ENCODE assay signal across 1 cellular context in the genomic region with DNA sequence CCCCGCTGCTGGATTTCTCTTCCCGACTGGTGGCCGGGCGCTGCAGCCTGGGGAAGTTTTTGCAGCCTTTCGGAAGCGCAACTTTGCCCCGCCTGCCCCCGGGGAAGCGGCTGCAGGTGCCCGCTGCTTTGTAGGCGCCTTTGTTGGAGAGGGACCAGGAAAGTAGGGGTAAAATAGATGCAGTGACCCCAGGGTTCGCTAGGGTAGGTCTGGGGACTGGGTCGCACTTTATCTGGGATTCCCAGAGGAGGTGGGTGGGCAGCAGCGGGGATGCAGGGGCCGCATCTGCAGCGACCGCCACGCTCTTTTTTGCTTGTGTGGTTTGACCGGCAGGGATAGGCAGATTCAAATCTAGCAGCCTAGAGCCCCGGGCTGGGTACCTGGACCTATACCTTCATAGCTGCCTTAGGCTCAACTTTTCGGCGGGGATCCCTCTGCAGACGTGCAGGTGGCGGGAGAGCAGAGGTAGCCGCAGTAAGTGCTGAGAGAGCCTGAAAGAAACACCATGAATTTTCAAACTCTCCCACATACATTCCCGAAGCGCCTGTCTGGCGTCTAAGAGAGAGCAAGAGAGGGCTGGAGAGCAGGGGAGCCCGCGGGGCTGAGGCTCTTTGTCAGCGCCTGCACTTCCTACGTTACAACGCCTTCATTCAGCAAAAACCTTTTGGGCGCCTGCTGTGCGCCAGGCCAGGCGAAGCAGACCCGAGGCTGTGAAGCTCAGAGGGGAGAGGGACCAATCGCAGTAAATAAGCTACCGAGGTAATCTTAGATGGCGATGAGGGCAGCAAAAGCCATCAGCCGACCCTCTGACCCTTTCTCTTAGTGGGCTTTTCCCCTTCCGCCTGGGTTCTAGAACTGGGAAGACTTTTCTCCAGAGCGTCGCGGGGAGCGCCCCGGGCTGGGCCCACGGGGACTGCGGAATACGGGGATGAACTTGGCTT.
TF ChIP-seq lines count a peak whose summit lies in the region.

No MANE protein-coding gene starts in this region.

TF ChIP-seq in H1, 55 proteins besides CTCF, POLR2A, EP300 and RAD21 (continued from another document):
- no peak for TF ChIP-seq RBBP5 (IDR thresholded peaks at IDR 0.05; ENCODE audit: borderline replicate concordance, low read depth, low read length)
- TF ChIP-seq, protein P1, sequence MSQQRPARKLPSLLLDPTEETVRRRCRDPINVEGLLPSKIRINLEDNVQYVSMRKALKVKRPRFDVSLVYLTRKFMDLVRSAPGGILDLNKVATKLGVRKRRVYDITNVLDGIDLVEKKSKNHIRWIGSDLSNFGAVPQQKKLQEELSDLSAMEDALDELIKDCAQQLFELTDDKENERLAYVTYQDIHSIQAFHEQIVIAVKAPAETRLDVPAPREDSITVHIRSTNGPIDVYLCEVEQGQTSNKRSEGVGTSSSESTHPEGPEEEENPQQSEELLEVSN (IDR thresholded peaks at IDR 0.05) = peak; percentile 27; the same call in 1 of the 2 replicates
- TF ChIP-seq RNF2 (IDR thresholded peaks at IDR 0.05; ENCODE audit: borderline replicate concordance, low read depth, low read length, missing control alignments, poor library complexity, severe bottlenecking) = peak; percentile 21
- TF ChIP-seq SIRT6 (IDR thresholded peaks at IDR 0.05; ENCODE audit: low read length) = no peak
- no peak for TF ChIP-seq CHD1 (IDR thresholded peaks at IDR 0.05; ENCODE audit: low read depth, low read length)
- TF ChIP-seq, protein P2, sequence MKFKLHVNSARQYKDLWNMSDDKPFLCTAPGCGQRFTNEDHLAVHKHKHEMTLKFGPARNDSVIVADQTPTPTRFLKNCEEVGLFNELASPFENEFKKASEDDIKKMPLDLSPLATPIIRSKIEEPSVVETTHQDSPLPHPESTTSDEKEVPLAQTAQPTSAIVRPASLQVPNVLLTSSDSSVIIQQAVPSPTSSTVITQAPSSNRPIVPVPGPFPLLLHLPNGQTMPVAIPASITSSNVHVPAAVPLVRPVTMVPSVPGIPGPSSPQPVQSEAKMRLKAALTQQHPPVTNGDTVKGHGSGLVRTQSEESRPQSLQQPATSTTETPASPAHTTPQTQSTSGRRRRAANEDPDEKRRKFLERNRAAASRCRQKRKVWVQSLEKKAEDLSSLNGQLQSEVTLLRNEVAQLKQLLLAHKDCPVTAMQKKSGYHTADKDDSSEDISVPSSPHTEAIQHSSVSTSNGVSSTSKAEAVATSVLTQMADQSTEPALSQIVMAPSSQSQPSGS (IDR thresholded peaks at IDR 0.05; ENCODE audit: low read length) = no peak
- TF ChIP-seq KDM4A (IDR thresholded peaks at IDR 0.05; ENCODE audit: low read depth, low read length, severe bottlenecking) = peak; percentile 72
- no peak for TF ChIP-seq NANOG (IDR thresholded peaks at IDR 0.05; ENCODE audit: insufficient read depth, low read depth, low read length, poor library complexity, severe bottlenecking)
- TF ChIP-seq SAP30 (IDR thresholded peaks at IDR 0.05; ENCODE audit: insufficient read depth, insufficient replicate concordance, low read length) = no peak
- no peak for TF ChIP-seq SRF (IDR thresholded peaks at IDR 0.05; ENCODE audit: low read depth, low read length)
- TF ChIP-seq, protein P3, sequence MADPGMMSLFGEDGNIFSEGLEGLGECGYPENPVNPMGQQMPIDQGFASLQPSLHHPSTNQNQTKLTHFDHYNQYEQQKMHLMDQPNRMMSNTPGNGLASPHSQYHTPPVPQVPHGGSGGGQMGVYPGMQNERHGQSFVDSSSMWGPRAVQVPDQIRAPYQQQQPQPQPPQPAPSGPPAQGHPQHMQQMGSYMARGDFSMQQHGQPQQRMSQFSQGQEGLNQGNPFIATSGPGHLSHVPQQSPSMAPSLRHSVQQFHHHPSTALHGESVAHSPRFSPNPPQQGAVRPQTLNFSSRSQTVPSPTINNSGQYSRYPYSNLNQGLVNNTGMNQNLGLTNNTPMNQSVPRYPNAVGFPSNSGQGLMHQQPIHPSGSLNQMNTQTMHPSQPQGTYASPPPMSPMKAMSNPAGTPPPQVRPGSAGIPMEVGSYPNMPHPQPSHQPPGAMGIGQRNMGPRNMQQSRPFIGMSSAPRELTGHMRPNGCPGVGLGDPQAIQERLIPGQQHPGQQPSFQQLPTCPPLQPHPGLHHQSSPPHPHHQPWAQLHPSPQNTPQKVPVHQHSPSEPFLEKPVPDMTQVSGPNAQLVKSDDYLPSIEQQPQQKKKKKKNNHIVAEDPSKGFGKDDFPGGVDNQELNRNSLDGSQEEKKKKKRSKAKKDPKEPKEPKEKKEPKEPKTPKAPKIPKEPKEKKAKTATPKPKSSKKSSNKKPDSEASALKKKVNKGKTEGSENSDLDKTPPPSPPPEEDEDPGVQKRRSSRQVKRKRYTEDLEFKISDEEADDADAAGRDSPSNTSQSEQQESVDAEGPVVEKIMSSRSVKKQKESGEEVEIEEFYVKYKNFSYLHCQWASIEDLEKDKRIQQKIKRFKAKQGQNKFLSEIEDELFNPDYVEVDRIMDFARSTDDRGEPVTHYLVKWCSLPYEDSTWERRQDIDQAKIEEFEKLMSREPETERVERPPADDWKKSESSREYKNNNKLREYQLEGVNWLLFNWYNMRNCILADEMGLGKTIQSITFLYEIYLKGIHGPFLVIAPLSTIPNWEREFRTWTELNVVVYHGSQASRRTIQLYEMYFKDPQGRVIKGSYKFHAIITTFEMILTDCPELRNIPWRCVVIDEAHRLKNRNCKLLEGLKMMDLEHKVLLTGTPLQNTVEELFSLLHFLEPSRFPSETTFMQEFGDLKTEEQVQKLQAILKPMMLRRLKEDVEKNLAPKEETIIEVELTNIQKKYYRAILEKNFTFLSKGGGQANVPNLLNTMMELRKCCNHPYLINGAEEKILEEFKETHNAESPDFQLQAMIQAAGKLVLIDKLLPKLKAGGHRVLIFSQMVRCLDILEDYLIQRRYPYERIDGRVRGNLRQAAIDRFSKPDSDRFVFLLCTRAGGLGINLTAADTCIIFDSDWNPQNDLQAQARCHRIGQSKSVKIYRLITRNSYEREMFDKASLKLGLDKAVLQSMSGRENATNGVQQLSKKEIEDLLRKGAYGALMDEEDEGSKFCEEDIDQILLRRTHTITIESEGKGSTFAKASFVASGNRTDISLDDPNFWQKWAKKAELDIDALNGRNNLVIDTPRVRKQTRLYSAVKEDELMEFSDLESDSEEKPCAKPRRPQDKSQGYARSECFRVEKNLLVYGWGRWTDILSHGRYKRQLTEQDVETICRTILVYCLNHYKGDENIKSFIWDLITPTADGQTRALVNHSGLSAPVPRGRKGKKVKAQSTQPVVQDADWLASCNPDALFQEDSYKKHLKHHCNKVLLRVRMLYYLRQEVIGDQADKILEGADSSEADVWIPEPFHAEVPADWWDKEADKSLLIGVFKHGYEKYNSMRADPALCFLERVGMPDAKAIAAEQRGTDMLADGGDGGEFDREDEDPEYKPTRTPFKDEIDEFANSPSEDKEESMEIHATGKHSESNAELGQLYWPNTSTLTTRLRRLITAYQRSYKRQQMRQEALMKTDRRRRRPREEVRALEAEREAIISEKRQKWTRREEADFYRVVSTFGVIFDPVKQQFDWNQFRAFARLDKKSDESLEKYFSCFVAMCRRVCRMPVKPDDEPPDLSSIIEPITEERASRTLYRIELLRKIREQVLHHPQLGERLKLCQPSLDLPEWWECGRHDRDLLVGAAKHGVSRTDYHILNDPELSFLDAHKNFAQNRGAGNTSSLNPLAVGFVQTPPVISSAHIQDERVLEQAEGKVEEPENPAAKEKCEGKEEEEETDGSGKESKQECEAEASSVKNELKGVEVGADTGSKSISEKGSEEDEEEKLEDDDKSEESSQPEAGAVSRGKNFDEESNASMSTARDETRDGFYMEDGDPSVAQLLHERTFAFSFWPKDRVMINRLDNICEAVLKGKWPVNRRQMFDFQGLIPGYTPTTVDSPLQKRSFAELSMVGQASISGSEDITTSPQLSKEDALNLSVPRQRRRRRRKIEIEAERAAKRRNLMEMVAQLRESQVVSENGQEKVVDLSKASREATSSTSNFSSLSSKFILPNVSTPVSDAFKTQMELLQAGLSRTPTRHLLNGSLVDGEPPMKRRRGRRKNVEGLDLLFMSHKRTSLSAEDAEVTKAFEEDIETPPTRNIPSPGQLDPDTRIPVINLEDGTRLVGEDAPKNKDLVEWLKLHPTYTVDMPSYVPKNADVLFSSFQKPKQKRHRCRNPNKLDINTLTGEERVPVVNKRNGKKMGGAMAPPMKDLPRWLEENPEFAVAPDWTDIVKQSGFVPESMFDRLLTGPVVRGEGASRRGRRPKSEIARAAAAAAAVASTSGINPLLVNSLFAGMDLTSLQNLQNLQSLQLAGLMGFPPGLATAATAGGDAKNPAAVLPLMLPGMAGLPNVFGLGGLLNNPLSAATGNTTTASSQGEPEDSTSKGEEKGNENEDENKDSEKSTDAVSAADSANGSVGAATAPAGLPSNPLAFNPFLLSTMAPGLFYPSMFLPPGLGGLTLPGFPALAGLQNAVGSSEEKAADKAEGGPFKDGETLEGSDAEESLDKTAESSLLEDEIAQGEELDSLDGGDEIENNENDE (IDR thresholded peaks at IDR 0.05; ENCODE audit: insufficient replicate concordance, low read length) = no peak
- no peak for TF ChIP-seq JUN (IDR thresholded peaks at IDR 0.05; ENCODE audit: low read depth, low read length)
- TF ChIP-seq KDM5A (IDR thresholded peaks at IDR 0.05; ENCODE audit: low read length) = no peak
- TF ChIP-seq POLR2AphosphoS5 (IDR thresholded peaks at IDR 0.05; ENCODE audit: low read depth, low read length) = no peak
- TF ChIP-seq, protein P4, sequence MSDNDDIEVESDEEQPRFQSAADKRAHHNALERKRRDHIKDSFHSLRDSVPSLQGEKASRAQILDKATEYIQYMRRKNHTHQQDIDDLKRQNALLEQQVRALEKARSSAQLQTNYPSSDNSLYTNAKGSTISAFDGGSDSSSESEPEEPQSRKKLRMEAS (IDR thresholded peaks at IDR 0.05) = no peak; the same call in none of the 2 replicates
- peak; percentile 75 for TF ChIP-seq ASH2L (IDR thresholded peaks at IDR 0.05; ENCODE audit: low read length)
- peak; percentile 47 for TF ChIP-seq SUZ12 (IDR thresholded peaks at IDR 0.05; ENCODE audit: low read length)
- TF ChIP-seq SP1 (IDR thresholded peaks at IDR 0.05; ENCODE audit: low read depth, low read length) = no peak
- no peak for TF ChIP-seq TEAD4 (IDR thresholded peaks at IDR 0.05; ENCODE audit: low read depth, low read length)
- no peak for TF ChIP-seq RFX5 (IDR thresholded peaks at IDR 0.05; ENCODE audit: borderline replicate concordance, low read depth, low read length)
- no peak for TF ChIP-seq SIX5 (IDR thresholded peaks at IDR 0.05; ENCODE audit: low read depth, low read length)
- peak; percentile 41 for TF ChIP-seq CTBP2 (IDR thresholded peaks at IDR 0.05; ENCODE audit: borderline replicate concordance, insufficient read depth, insufficient read length, low read length)
- TF ChIP-seq TAF7 (optimal IDR thresholded peaks at IDR 0.05; ENCODE audit: borderline replicate concordance, low read depth, low read length) = no peak
- TF ChIP-seq SP4 (IDR thresholded peaks at IDR 0.05; ENCODE audit: low read length) = no peak
- TF ChIP-seq HDAC2 (IDR thresholded peaks at IDR 0.05; ENCODE audit: borderline replicate concordance in 1 of 2, low read depth in 2 of 2, low read length in 2 of 2) = 0 out of 4 replicates have a peak, but pooled peaks of 1 of the 2 experiments have one; percentile 17
- no peak for TF ChIP-seq NRF1 (IDR thresholded peaks at IDR 0.05; ENCODE audit: low read depth, low read length)
- TF ChIP-seq CREB1 (IDR thresholded peaks at IDR 0.05) = no peak
- peak; percentile 87 for TF ChIP-seq EZH2 (IDR thresholded peaks at IDR 0.05; ENCODE audit: low read depth, low read length, severe bottlenecking)
